ENCODE assay signal across 17 cellular contexts in the genomic region with DNA sequence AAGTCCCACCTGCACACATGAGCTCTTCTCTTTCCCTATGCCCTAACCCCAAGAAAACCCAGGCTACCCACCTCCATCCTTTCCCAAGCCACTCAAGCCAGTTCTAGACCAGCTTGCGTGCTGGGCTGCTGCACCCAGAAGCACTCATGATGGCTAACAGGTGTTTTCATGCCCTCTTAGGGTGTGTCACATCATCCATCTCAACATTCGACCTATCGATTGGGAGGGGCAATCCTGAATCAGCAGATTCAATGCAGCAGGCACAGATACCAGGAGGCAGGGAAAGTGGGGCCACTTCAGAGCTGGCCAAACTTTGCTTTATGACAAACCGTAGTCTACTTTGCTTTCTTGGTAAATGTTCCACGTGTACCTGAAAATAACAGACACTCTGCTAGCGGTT. TPM values are rescaled to one million over a fixed set of nuclear protein-coding genes. Genes with fewer than 3 reads are reported as not detected.
DNase-seq lines count a peak whose midpoint lies in the region; ATAC-seq, FAIRE-seq and TF ChIP-seq lines count a peak whose summit lies in the region.
"Had no signal": no experiment of that assay in that cellular context is flagged by ENCODE, and none has a peak within 500 bp of the region (broad histone marks: within the 10 kb centered on the region; RNA-seq: fewer than 3 reads in every experiment).

No MANE protein-coding gene starts in this region.

- peaks cover 9% of the 10 kb centered on the region for H3K9me3 Mint-ChIP-seq in activated CD4-positive, alpha-beta T cell treated with anti-CD3 and anti-CD28 coated beads for 36 hours (ENCODE audit: low read depth)

- TF ChIP-seq RAD21 in HepG2 (CRISPR knock-in tag; IDR thresholded peaks at IDR 0.05) (no peak), H1 (IDR thresholded peaks at IDR 0.05 in 1 of 2, conservative IDR thresholded peaks at IDR 0.05 in 1 of 2; ENCODE audit: low read depth in 2 of 2, low read length in 2 of 2) (no peak)

- peak overlapping the region; percentile 23; the same call in 1 of the 2 replicates for H2BK12ac ChIP-seq in H1 (ENCODE audit: low read depth, low read length)

- H2AFZ ChIP-seq in HepG2 (ENCODE audit: low read length): no peak overlapping the region
- no peak overlapping the region for H2AFZ ChIP-seq in DND-41 (ENCODE audit: low read depth, low read length)
- H2AFZ ChIP-seq in H1 (ENCODE audit: low read length): no peak overlapping the region

- H3K14ac ChIP-seq in H1 (ENCODE audit: insufficient read length): no peak overlapping the region

- no peak overlapping the region for H2BK5ac ChIP-seq in H1 (ENCODE audit: low read depth, low read length)

- no peak overlapping the region for H2BK120ac ChIP-seq in H1 (replicated peaks; ENCODE audit: low read depth, low read length)

- POLR2A ChIA-PET in HepG2 (lab: Yijun Ruan, JAX) (no interaction called here), H1 (lab: Charles Lee; ENCODE audit: partially characterized antibody) (interaction anchor here (1.0 to 1.2 kb wide), 2 partner anchors 11 to 29 kb away, joined by 3 to 4 read pairs; no protein-coding TSS in a partner anchor)
- POLR2A ChIA-PET in activated CD4-positive, alpha-beta T cell treated with anti-CD3 and anti-CD28 coated beads for 36 hours (lab: Charles Lee): no interaction called here

- H3K4me3 ChIP-seq in HepG2 (replicated peaks in 1 of 3; ENCODE audit: insufficient read depth in 1 of 3, low read depth in 2 of 3, low read length in 3 of 3) (no peak overlapping the region), right lobe of liver (no peak overlapping the region), DND-41 (ENCODE audit: low read depth in 1 of 2, low read length in 2 of 2) (no peak overlapping the region), H1 (ENCODE audit: extremely low read depth in 1 of 4, insufficient read depth in 2 of 4, low read depth in 3 of 4, low read length in 4 of 4) (no peak overlapping the region)
- H3K4me3 ChIP-seq: A549, GM12878 had no signal

- in situ Hi-C loops in HepG2 (cut with HindIII; ENCODE audit: extremely low pct_ligation_motif_present, low pct_unique_long_range_greater_than_20kb): no loop called here

- no peak overlapping the region for H4K91ac ChIP-seq in H1 (replicated peaks; ENCODE audit: insufficient read length, low read length)

- peaks cover 51% of the 10 kb centered on the region for H3K4me1 Mint-ChIP-seq in activated CD4-positive, alpha-beta T cell treated with anti-CD3 and anti-CD28 coated beads for 36 hours

- H3K23me2 ChIP-seq in H1 (ENCODE audit: low read depth, low read length): no peaks in the 10 kb centered on the region

- TF ChIP-seq POLR2A in HepG2 (IDR thresholded peaks at IDR 0.05; ENCODE audit: insufficient read depth in 1 of 2, low read depth in 2 of 2, low read length in 2 of 2): no peak
- no peak for TF ChIP-seq POLR2A in right lobe of liver (IDR thresholded peaks at IDR 0.05)
- no peak for TF ChIP-seq POLR2A in H1 (IDR thresholded peaks at IDR 0.05; ENCODE audit: control extremely low read depth in 1 of 2, low read depth in 2 of 2, low read length in 2 of 2)

- peaks cover 8% of the 10 kb centered on the region for H3K36me3 Mint-ChIP-seq in activated CD4-positive, alpha-beta T cell treated with anti-CD3 and anti-CD28 coated beads for 36 hours (ENCODE audit: low read depth)

- no peak overlapping the region for H3K27ac Mint-ChIP-seq in activated CD4-positive, alpha-beta T cell treated with anti-CD3 and anti-CD28 coated beads for 36 hours
- H3K27ac Mint-ChIP-seq: H9 had no signal

- BruUV-seq in HepG2 (replicated peaks; lab: Mats Ljungman, UMichigan): no TSS peak

- peaks cover 18% of the 10 kb centered on the region for H3K4me1 ChIP-seq in HepG2 (ENCODE audit: insufficient read depth, low read length)
- no peaks in the 10 kb centered on the region for H3K4me1 ChIP-seq in right lobe of liver
- no peaks in the 10 kb centered on the region for H3K4me1 ChIP-seq in DND-41 (ENCODE audit: insufficient read depth, low read length)
- H3K4me1 ChIP-seq in H1 (replicated peaks in 1 of 4; ENCODE audit: control insufficient read depth in 3 of 4, insufficient read depth in 4 of 4, low read length in 3 of 4): peaks cover 0 to 2% (median 0%) of the 10 kb centered on the region in 4 experiments; a peak in 2 of 7 replicates
- H3K4me1 ChIP-seq: A549, BE2C had no signal

- H3K36me3 ChIP-seq in HepG2 (replicated peaks in 1 of 2; ENCODE audit: control insufficient read depth in 1 of 2, insufficient read depth in 2 of 2, low read length in 2 of 2): no peaks in the 10 kb centered on the region
- no peaks in the 10 kb centered on the region for H3K36me3 ChIP-seq in right lobe of liver
- no peaks in the 10 kb centered on the region for H3K36me3 ChIP-seq in DND-41 (ENCODE audit: insufficient read depth, low read length)
- H3K36me3 ChIP-seq in H1 (ENCODE audit: control insufficient read depth in 2 of 4, insufficient read depth in 4 of 4, low read length in 3 of 4): no peaks in the 10 kb centered on the region
- H3K36me3 ChIP-seq: BE2C had no signal

- DNase-seq in HepG2 (ENCODE audit: low spot score): no peak
- no peak for DNase-seq in right lobe of liver
- no peak for DNase-seq in DND-41
- no peak for DNase-seq in H1 (ENCODE audit: low read depth in 1 of 2, low spot score in 2 of 2)
- no peak for DNase-seq in activated CD4-positive, alpha-beta T cell treated with anti-CD3 and anti-CD28 coated beads for 36 hours
- no peak for DNase-seq in GOT3 (lab: John Stamatoyannopoulos, UW)
- DNase-seq in Kasumi-1 (lab: John Stamatoyannopoulos, UW): no peak
- DNase-seq: BE2C, Calu3, DMS 273 treated with DMSO at 0.1 percent for 48 hours, H9, KBM-7 had no signal

- H3K9ac ChIP-seq in HepG2 (ENCODE audit: insufficient read depth, low read depth, low read length): no peak overlapping the region
- no peak overlapping the region for H3K9ac ChIP-seq in DND-41 (ENCODE audit: low read depth, low read length)
- H3K9ac ChIP-seq in H1 (replicated peaks in 1 of 4; ENCODE audit: extremely low read depth in 1 of 4, low read depth in 3 of 4, low read length in 3 of 4): no peak overlapping the region

- ATAC-seq in HepG2: no peak
- ATAC-seq in right lobe of liver: no peak
- 0 out of 3 replicates have a peak, but pooled peaks have one; percentile 7 for ATAC-seq in DND-41 (ENCODE audit: insufficient read depth, low read depth)
- no peak for ATAC-seq in activated CD4-positive, alpha-beta T cell treated with anti-CD3 and anti-CD28 coated beads for 36 hours
- ATAC-seq: A549, GM12878 had no signal

- peak overlapping the region; percentile 64; the same call in 1 of the 2 replicates for H4K8ac ChIP-seq in H1 (ENCODE audit: extremely low read depth, insufficient read depth, low read length)

- no peak overlapping the region for H4K5ac ChIP-seq in H1 (ENCODE audit: insufficient read length, low read depth, low read length)

- FAIRE-seq in HepG2 (lab: Jason Lieb, UNC) (no peak), H1 (lab: Jason Lieb, UNC) (no peak)
- FAIRE-seq: A549, GM12878, GM18507 had no signal

- H3K56ac ChIP-seq in H1 (replicated peaks; ENCODE audit: insufficient read length, low read depth, low read length): no peak overlapping the region

- no peak overlapping the region for H2AK5ac ChIP-seq in H1 (ENCODE audit: low read depth, low read length)

- H3K79me2 ChIP-seq in HepG2 (ENCODE audit: insufficient read depth, low read length): no peaks in the 10 kb centered on the region
- H3K79me2 ChIP-seq in DND-41 (ENCODE audit: insufficient read depth, low read length): no peaks in the 10 kb centered on the region
- no peaks in the 10 kb centered on the region for H3K79me2 ChIP-seq in H1 (ENCODE audit: control insufficient read depth in 1 of 2, insufficient read depth in 2 of 2, low read length in 2 of 2)

- CTCF ChIA-PET in HepG2 (lab: Yijun Ruan, JAX; ENCODE audit: low intra/inter-chr PET ratio, low total read pairs) (no interaction called here), H1 (lab: Charles Lee; ENCODE audit: partially characterized antibody) (interaction anchor here (1.5 kb wide), 1 partner anchor 11 kb away, joined by 3 read pairs; no protein-coding TSS in a partner anchor)
- CTCF ChIA-PET in activated CD4-positive, alpha-beta T cell treated with anti-CD3 and anti-CD28 coated beads for 36 hours (lab: Charles Lee): interaction anchor here (0.6 to 0.9 kb wide), 2 partner anchors 77 to 117 kb away, joined by 3 to 4 read pairs; no protein-coding TSS in a partner anchor

- H3K18ac ChIP-seq in H1 (ENCODE audit: extremely low read depth, low read length): no peak overlapping the region

- intact Hi-C loops in HepG2 (cut with micrococcal nuclease; ENCODE audit: unreplicated experiment) (no loop called here), right lobe of liver (cut with DNase I) (no loop called here)
- intact Hi-C loops in activated CD4-positive, alpha-beta T cell treated with anti-CD3 and anti-CD28 coated beads for 36 hours (cut with DNase I, micrococcal nuclease): no loop called here

- no peak overlapping the region for H3K4me3 Mint-ChIP-seq in activated CD4-positive, alpha-beta T cell treated with anti-CD3 and anti-CD28 coated beads for 36 hours
- H3K4me3 Mint-ChIP-seq: H9 had no signal

- H3K27ac ChIP-seq in HepG2 (ENCODE audit: extremely low read length, insufficient read depth, low read length): no peak overlapping the region
- H3K27ac ChIP-seq in right lobe of liver: no peak overlapping the region
- H3K27ac ChIP-seq in DND-41 (ENCODE audit: low read length): no peak overlapping the region
- H3K27ac ChIP-seq in H1 (ENCODE audit: low read depth, low read length): no peak overlapping the region
- H3K27ac ChIP-seq: A549 had no signal

- no peak overlapping the region for H2BK20ac ChIP-seq in H1 (ENCODE audit: low read length)

- no peaks in the 10 kb centered on the region for H3K9me3 ChIP-seq in HepG2 (ENCODE audit: low read length)
- no peaks in the 10 kb centered on the region for H3K9me3 ChIP-seq in right lobe of liver
- peaks cover 12% of the 10 kb centered on the region for H3K9me3 ChIP-seq in DND-41 (ENCODE audit: insufficient read depth, low read length, severe bottlenecking)
- peaks cover 9 to 20% of the 10 kb centered on the region in 2 experiments for H3K9me3 ChIP-seq in H1 (ENCODE audit: insufficient read depth in 2 of 2, low read depth in 1 of 2, low read length in 1 of 2)
- H3K9me3 ChIP-seq: BE2C had no signal

- 59% methylated on average over 6 of the region's 6 CpGs for WGBS in HepG2 (ENCODE audit: low lambda C conversion rate)
- 58% methylated on average over 5 of the region's 6 CpGs for WGBS in right lobe of liver (ENCODE audit: insufficient coverage, low coverage, low lambda C conversion rate, missing lambda C conversion rate)
- 95% methylated on average over 6 of the region's 6 CpGs; no CpG with 5 or more reads in 1 of the 2 experiments for WGBS in H1 (ENCODE audit: extremely low coverage in 1 of 2, insufficient coverage in 1 of 2, insufficient read length in 1 of 2, insufficient replicate concordance in 2 of 2, low coverage in 1 of 2, low lambda C conversion rate in 2 of 2, missing lambda C conversion rate in 1 of 2), 2 experiments

- TF ChIP-seq CTCF in HepG2 (CRISPR knock-in tag; IDR thresholded peaks at IDR 0.05) (no peak), right lobe of liver (IDR thresholded peaks at IDR 0.05) (no peak), DND-41 (IDR thresholded peaks at IDR 0.05; ENCODE audit: borderline replicate concordance, extremely low read depth, low read length, poor library complexity, severe bottlenecking) (no peak), H1 (IDR thresholded peaks at IDR 0.05; ENCODE audit: control extremely low read depth in 1 of 3, insufficient read depth in 1 of 3, low read depth in 1 of 3, low read length in 3 of 3) (no peak)

- H2BK15ac ChIP-seq in H1 (ENCODE audit: low read length): no peak overlapping the region

- no peaks in the 10 kb centered on the region for H3K79me1 ChIP-seq in H1 (ENCODE audit: low read depth, low read length)

- H3K27me3 Mint-ChIP-seq in activated CD4-positive, alpha-beta T cell treated with anti-CD3 and anti-CD28 coated beads for 36 hours: no peaks in the 10 kb centered on the region

- H4K20me1 ChIP-seq in HepG2 (ENCODE audit: insufficient read depth, low read length) (no peaks in the 10 kb centered on the region), DND-41 (ENCODE audit: insufficient read depth, low read length) (no peaks in the 10 kb centered on the region), H1 (replicated peaks in 1 of 2; ENCODE audit: control insufficient read depth in 1 of 2, insufficient read depth in 2 of 2, low read length in 2 of 2) (no peaks in the 10 kb centered on the region)

- H3K27me3 ChIP-seq in HepG2 (ENCODE audit: control insufficient read depth in 1 of 2, insufficient read depth in 2 of 2, low read length in 2 of 2) (no peaks in the 10 kb centered on the region), right lobe of liver (no peaks in the 10 kb centered on the region), DND-41 (ENCODE audit: insufficient read depth, low read length, poor library complexity) (no peaks in the 10 kb centered on the region), H1 (replicated peaks in 1 of 4; ENCODE audit: control insufficient read depth in 3 of 4, extremely low read depth in 1 of 4, insufficient read depth in 3 of 4, low read length in 3 of 4) (no peaks in the 10 kb centered on the region)
- H3K27me3 ChIP-seq: BE2C had no signal

- H3K4me2 ChIP-seq in HepG2 (ENCODE audit: low read depth, low read length): no peak overlapping the region
- H3K4me2 ChIP-seq in DND-41 (ENCODE audit: insufficient read depth, low read length): no peak overlapping the region
- H3K4me2 ChIP-seq in H1 (ENCODE audit: insufficient read depth in 1 of 2, low read depth in 2 of 2, low read length in 2 of 2): no peak overlapping the region
- H3K4me2 ChIP-seq: A549 had no signal

- no peak overlapping the region for H3K23ac ChIP-seq in H1 (ENCODE audit: insufficient read length)

- H3K4ac ChIP-seq in H1 (replicated peaks; ENCODE audit: insufficient read length, low read depth, low read length): no peak overlapping the region

- TF ChIP-seq EP300 in HepG2 (IDR thresholded peaks at IDR 0.05; ENCODE audit: low read depth in 2 of 2, low read length in 2 of 2) (no peak), HepG2 (CRISPR knock-in tag; IDR thresholded peaks at IDR 0.05; ENCODE audit: borderline replicate concordance) (no peak), H1 (IDR thresholded peaks at IDR 0.05; ENCODE audit: borderline replicate concordance in 1 of 2, low read depth in 2 of 2, low read length in 2 of 2) (no peak)

RNA-seq across cellular contexts. Expression of a gene that starts 6.6 kb away (rescaled TPM):
- total RNA-seq in HepG2 (2016; rRNA removed; fragmentation: Illumina TruSeq; extraction: Trizol) (54.4 and 63.3 TPM in 2 replicates), right lobe of liver (10 to 100 TPM; 12.4 to 28.0 (median 19.6) TPM)
- total RNA-seq in HepG2 (2016; cell fraction: cytosol; rRNA removed; fragmentation: Illumina TruSeq; extraction: Trizol; ENCODE audit: low read depth): 77.4 and 86.8 TPM in 2 replicates
- total RNA-seq in HepG2 (2016; cell fraction: insoluble cytoplasmic fraction; rRNA removed; fragmentation: Illumina TruSeq; extraction: Trizol): 53.4 and 57.4 TPM in 2 replicates
- total RNA-seq in HepG2 (2016; cell fraction: membrane; rRNA removed; fragmentation: Illumina TruSeq; extraction: Trizol): 107 and 119 TPM in 2 replicates
- total RNA-seq in HepG2 (2016; cell fraction: nucleus; rRNA removed; fragmentation: Illumina TruSeq; extraction: Trizol): 30.5 and 39.1 TPM in 2 replicates
- polyA plus RNA-seq in HepG2 (2011; rRNA removed) (75.9 and 78.8 TPM in 2 replicates), H1 (2011; rRNA removed) (59.2 and 72.2 TPM in 2 replicates)
- polyA plus RNA-seq in HepG2 (2011; cell fraction: cytosol; rRNA removed): 94.5 and 113 TPM in 2 replicates
- polyA plus RNA-seq in HepG2 (2011; cell fraction: nucleus; rRNA removed): 103 and 105 TPM in 2 replicates
- 35.7 and 48.7 TPM in 2 replicates for polyA plus RNA-seq in HepG2 (2012)
- polyA plus RNA-seq in HepG2 (2016; cell fraction: cytosol; fragmentation: Illumina TruSeq; extraction: Trizol; ENCODE audit: low read depth): 112 and 134 TPM in 2 replicates
- polyA plus RNA-seq in HepG2 (2016; cell fraction: insoluble cytoplasmic fraction; fragmentation: Illumina TruSeq; extraction: Trizol; ENCODE audit: low read depth): 63.9 and 73.9 TPM in 2 replicates
- polyA plus RNA-seq in HepG2 (2016; cell fraction: membrane; fragmentation: Illumina TruSeq; extraction: Trizol; ENCODE audit: low read depth): 114 and 126 TPM in 2 replicates
- 61.2 and 66.3 TPM in 2 replicates for polyA plus RNA-seq in HepG2 (2016; cell fraction: nucleus; fragmentation: Illumina TruSeq; extraction: Trizol; ENCODE audit: insufficient read depth, low read depth)
- polyA minus RNA-seq in HepG2 (2011; rRNA and poly(A)+ RNA removed; ENCODE audit: low replicate concordance): 63.7 and 112 TPM in 2 replicates
- 25.9 and 26.0 TPM in 2 replicates for polyA minus RNA-seq in HepG2 (2011; cell fraction: cytosol; rRNA and poly(A)+ RNA removed)
- polyA minus RNA-seq in HepG2 (2011; cell fraction: nucleus; rRNA and poly(A)+ RNA removed): 50.1 and 53.1 TPM in 2 replicates
- total RNA-seq in H1 (2021; fragmentation: NEBNext Ultra II Directional; extraction: Animal tissue kit (Norgen Biotek cat#: 25700)): 45.8 and 47.2 TPM in 2 replicates
- polyA plus RNA-seq in H1 (2011; cell fraction: cytosol; rRNA removed): 80.9 TPM
- polyA plus RNA-seq in H1 (2011; cell fraction: nucleus; rRNA removed): 94.3 TPM
- 48.7 to 64.9 TPM (median 59.2 TPM) in 4 replicates for polyA plus RNA-seq in H1 (2012, experiment 1 of 2)
- 20.8 TPM for polyA plus RNA-seq in H1 (2012, experiment 2 of 2)
- 27.6 TPM for polyA plus RNA-seq in H1 (2013, experiment 1 of 2)
- 27.7 TPM for polyA plus RNA-seq in H1 (2013, experiment 2 of 2)
- 55.1 and 56.6 TPM in 2 replicates for polyA minus RNA-seq in H1 (2011; rRNA and poly(A)+ RNA removed)
- polyA minus RNA-seq in H1 (2011; cell fraction: cytosol; rRNA and poly(A)+ RNA removed): 16.7 TPM
- 34.1 TPM for polyA minus RNA-seq in H1 (2011; cell fraction: nucleus; rRNA and poly(A)+ RNA removed)
- total RNA-seq in activated CD4-positive, alpha-beta T cell treated with anti-CD3 and anti-CD28 coated beads for 36 hours: 10 to 100 TPM; 60.9 to 74.1 TPM

RNA-seq across cellular contexts. Expression of a gene that starts 24.0 kb away (rescaled TPM):
- total RNA-seq in HepG2 (2016; rRNA removed; fragmentation: Illumina TruSeq; extraction: Trizol) (not detected in 2 replicates), right lobe of liver (under 1 TPM in 3 of 6 experiments, not detected in 3; 0.49 to 0.78 (median 0.62) TPM)
- 0.26 TPM in 1 of 2 replicates, not detected in the other for total RNA-seq in HepG2 (2016; cell fraction: cytosol; rRNA removed; fragmentation: Illumina TruSeq; extraction: Trizol; ENCODE audit: low read depth)
- total RNA-seq in HepG2 (2016; cell fraction: insoluble cytoplasmic fraction; rRNA removed; fragmentation: Illumina TruSeq; extraction: Trizol): not detected in 2 replicates
- total RNA-seq in HepG2 (2016; cell fraction: membrane; rRNA removed; fragmentation: Illumina TruSeq; extraction: Trizol): not detected in 2 replicates
- not detected in 2 replicates for total RNA-seq in HepG2 (2016; cell fraction: nucleus; rRNA removed; fragmentation: Illumina TruSeq; extraction: Trizol)
- polyA plus RNA-seq in HepG2 (2011; rRNA removed) (not detected in 2 replicates), H1 (2011; rRNA removed) (0.36 and 0.47 TPM in 2 replicates)
- polyA plus RNA-seq in HepG2 (2011; cell fraction: cytosol; rRNA removed): not detected in 2 replicates
- not detected in 2 replicates for polyA plus RNA-seq in HepG2 (2011; cell fraction: nucleus; rRNA removed)
- polyA plus RNA-seq in HepG2 (2012): not detected in 2 replicates
- polyA plus RNA-seq in HepG2 (2016; cell fraction: cytosol; fragmentation: Illumina TruSeq; extraction: Trizol; ENCODE audit: low read depth): not detected in 2 replicates
- not detected in 2 replicates for polyA plus RNA-seq in HepG2 (2016; cell fraction: insoluble cytoplasmic fraction; fragmentation: Illumina TruSeq; extraction: Trizol; ENCODE audit: low read depth)
- polyA plus RNA-seq in HepG2 (2016; cell fraction: membrane; fragmentation: Illumina TruSeq; extraction: Trizol; ENCODE audit: low read depth): not detected in 2 replicates
- not detected in 2 replicates for polyA plus RNA-seq in HepG2 (2016; cell fraction: nucleus; fragmentation: Illumina TruSeq; extraction: Trizol; ENCODE audit: insufficient read depth, low read depth)
- not detected in 2 replicates for polyA minus RNA-seq in HepG2 (2011; rRNA and poly(A)+ RNA removed; ENCODE audit: low replicate concordance)
- polyA minus RNA-seq in HepG2 (2011; cell fraction: cytosol; rRNA and poly(A)+ RNA removed): not detected in 2 replicates
- polyA minus RNA-seq in HepG2 (2011; cell fraction: nucleus; rRNA and poly(A)+ RNA removed): 0.90 TPM in 1 of 2 replicates, not detected in the other
- 0.38 and 0.69 TPM in 2 replicates for total RNA-seq in H1 (2021; fragmentation: NEBNext Ultra II Directional; extraction: Animal tissue kit (Norgen Biotek cat#: 25700))
- 0.66 TPM for polyA plus RNA-seq in H1 (2011; cell fraction: cytosol; rRNA removed)
- 0.19 TPM for polyA plus RNA-seq in H1 (2011; cell fraction: nucleus; rRNA removed)
- polyA plus RNA-seq in H1 (2012, experiment 1 of 2): 0.23 to 1.3 TPM (median 0.77 TPM) in 4 replicates
- polyA plus RNA-seq in H1 (2012, experiment 2 of 2): not detected
- polyA plus RNA-seq in H1 (2013, experiment 1 of 2): 0.63 TPM
- 0.55 TPM for polyA plus RNA-seq in H1 (2013, experiment 2 of 2)
- 0.38 TPM in 1 of 2 replicates, not detected in the other for polyA minus RNA-seq in H1 (2011; rRNA and poly(A)+ RNA removed)
- not detected for polyA minus RNA-seq in H1 (2011; cell fraction: cytosol; rRNA and poly(A)+ RNA removed)
- polyA minus RNA-seq in H1 (2011; cell fraction: nucleus; rRNA and poly(A)+ RNA removed): 0.80 TPM
- total RNA-seq in activated CD4-positive, alpha-beta T cell treated with anti-CD3 and anti-CD28 coated beads for 36 hours: not detected
- total RNA-seq: Calu3, G401 had no signal
- polyA plus RNA-seq: A549, AG04450 had no signal
